23 cellular contexts compared by ENCODE assay signal in genomic region chr18:72942766-72943165, GRCh38.
DNase-seq lines count a peak whose midpoint lies in the region; FAIRE-seq and TF ChIP-seq lines count a peak whose summit lies in the region.
"Had no signal": no experiment of that assay in that cellular context is flagged by ENCODE, and none has a peak within 500 bp of the region (broad histone marks: within the 10 kb centered on the region; RNA-seq: fewer than 3 reads in every experiment).

No MANE protein-coding gene starts in this region.

- POLR2A ChIA-PET in RWPE1 (lab: Yijun Ruan, JAX; ENCODE audit: low non-redundant PET), result no interaction called here

- no peak for DNase-seq in D721Med (ENCODE audit: insufficient read length, low spot score)
- peak; percentile 27 for DNase-seq in RWPE1 (ENCODE audit: low spot score)
- peak; percentile 55 for DNase-seq in bronchial epithelial cell (ENCODE audit: low read depth)
- DNase-seq in retina, result no peak
- DNase-seq in D341Med (ENCODE audit: low spot score), result no peak
- no peak for DNase-seq in NCI-H187 treated with DMSO at 0.1 percent for 48 hours (lab: John Stamatoyannopoulos, UW)
- DNase-seq: 8988T; ACHN; AML-193; BE2C; CD4-positive, alpha-beta T cell; CD8-positive, alpha-beta memory T cell; DMS153; DND-41; GM23248; H7; HCEC 1CT had no signal

- no peak overlapping the region for H3K27ac ChIP-seq in RWPE1
- H3K27ac ChIP-seq: A549; BLaER1 treated with 17β-estradiol and CSF1 and Interleukin-3, amounts not matched to agents 10 nM and 100 nM; GM23248 had no signal

- CTCF ChIA-PET in RWPE1 (lab: Yijun Ruan, JAX), result no interaction called here

- H3K4me3 ChIP-seq in bronchial epithelial cell (ENCODE audit: low read depth, low read length), result no peak overlapping the region
- H3K4me3 ChIP-seq: A549; BLaER1 treated with 17β-estradiol and CSF1 and Interleukin-3, amounts not matched to agents 10 nM and 100 nM; GM23248 had no signal

- no peaks in the 10 kb centered on the region for H3K27me3 ChIP-seq in bronchial epithelial cell (ENCODE audit: control insufficient read depth, insufficient read depth, low read length)
- H3K27me3 ChIP-seq: BE2C; BLaER1 treated with 17β-estradiol and CSF1 and Interleukin-3, amounts not matched to agents 10 nM and 100 nM had no signal

- FAIRE-seq in D721Med (lab: Jason Lieb, UNC) (peak; percentile 93), bronchial epithelial cell (lab: Jason Lieb, UNC) (no peak)
- FAIRE-seq: A549, G401.6, GM12892, GM19239, H1 had no signal

- TF ChIP-seq CTCF in D721Med (IDR thresholded peaks at IDR 0.05; ENCODE audit: insufficient read depth, missing control alignments) (no peak), RWPE1 (conservative IDR thresholded peaks at IDR 0.05; ENCODE audit: low read depth) (no peak), bronchial epithelial cell (IDR thresholded peaks at IDR 0.05; ENCODE audit: insufficient read depth, low read length, severe bottlenecking) (no peak)

- H3K36me3 ChIP-seq in bronchial epithelial cell (ENCODE audit: control insufficient read depth, insufficient read depth, low read length), result no peaks in the 10 kb centered on the region
- H3K36me3 ChIP-seq: BE2C; BLaER1 treated with 17β-estradiol and CSF1 and Interleukin-3, amounts not matched to agents 10 nM and 100 nM had no signal

Comparison
In these comparisons a context has a peak if more than half of its experiments do, and no peak if none do; other contexts are left out.
1. DNase-seq: peak in RWPE1 (single experiment) and bronchial epithelial cell (single experiment); none in D721Med (single experiment), retina (single experiment), D341Med (single experiment) and NCI-H187 treated with DMSO at 0.1 percent for 48 hours (single experiment).